In the genomic region with DNA sequence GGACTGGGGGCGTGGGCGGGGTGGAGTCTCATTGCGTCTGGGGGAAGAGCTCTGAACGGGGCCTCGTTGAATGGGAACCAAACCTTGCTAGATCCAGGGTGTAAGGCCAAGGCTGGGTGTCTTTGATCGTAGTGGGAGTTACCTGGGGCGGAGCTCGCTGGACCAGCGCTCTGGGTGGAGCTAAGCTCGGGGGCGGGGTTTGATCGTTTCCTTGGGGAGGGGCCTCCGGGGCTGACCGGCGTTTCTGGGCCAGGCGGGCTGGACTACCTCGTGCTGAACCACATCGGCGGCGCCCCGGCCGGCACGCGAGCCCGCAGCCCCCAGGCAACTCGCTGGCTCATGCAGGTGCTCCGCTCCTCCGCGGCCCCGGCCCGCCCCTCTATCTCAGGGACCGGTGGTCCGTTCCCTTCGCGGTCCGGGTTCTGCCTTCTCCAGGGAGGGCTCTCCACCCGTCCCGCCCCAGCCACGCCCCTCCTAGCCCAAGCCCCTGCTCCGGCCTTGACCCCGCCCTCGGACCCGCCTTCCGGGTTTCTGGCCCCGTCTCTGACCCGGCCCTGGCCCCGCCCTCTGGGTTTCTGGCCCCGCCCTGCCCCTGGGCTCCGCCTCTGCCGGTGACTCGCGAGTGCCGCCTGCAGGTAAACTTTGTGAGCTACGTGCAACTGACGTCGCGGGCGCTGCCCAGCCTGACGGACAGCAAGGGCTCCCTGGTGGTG, we compare ENCODE assay signal across 8 cellular contexts. TPM values are rescaled to one million over a fixed set of nuclear protein-coding genes. Genes with fewer than 3 reads are reported as not detected.
DNase-seq lines count a peak whose midpoint lies in the region; ATAC-seq and TF ChIP-seq lines count a peak whose summit lies in the region.

No MANE protein-coding gene starts in this region.

- H3K36me3 ChIP-seq in skeletal muscle satellite cell (ENCODE audit: insufficient read depth, low read length) = peaks cover 15% of the 10 kb centered on the region

- TF ChIP-seq CTCF in GM13976 (IDR thresholded peaks at IDR 0.05; ENCODE audit: borderline replicate concordance, control extremely low read depth, extremely low read depth, insufficient read depth, missing control alignments) = peak; percentile 92

- peaks cover 2% of the 10 kb centered on the region for H3K9me3 ChIP-seq in iPS-18c (ENCODE audit: control insufficient read depth, insufficient read depth, low read length)
- H3K9me3 ChIP-seq in skeletal muscle satellite cell (replicated peaks; ENCODE audit: low read length) = no peaks in the 10 kb centered on the region

- H3K9ac ChIP-seq in skeletal muscle satellite cell (ENCODE audit: low read depth, low read length) = peak overlapping the region; percentile 65

- H3K4me3 ChIP-seq in iPS-18c (ENCODE audit: insufficient read depth, low read depth, low read length) = peak overlapping the region; percentile 89
- H3K4me3 ChIP-seq in skeletal muscle satellite cell (ENCODE audit: low read length) = peak overlapping the region; percentile 83

- DNase-seq in GM13976 (ENCODE audit: low spot score) (peak; percentile 99), NCI-H187 treated with DMSO at 0.1 percent for 48 hours (lab: John Stamatoyannopoulos, UW) (peak; percentile 20), UCSD-AML1 (lab: John Stamatoyannopoulos, UW; ENCODE audit: unreplicated experiment) (peak; percentile 99), brain pericyte (ENCODE audit: low read depth, low spot score) (peak; percentile 65), NCI-H82 treated with DMSO at 0.1 percent for 48 hours (lab: John Stamatoyannopoulos, UW; ENCODE audit: unreplicated experiment) (no peak)

- H3K4me2 ChIP-seq in skeletal muscle satellite cell (ENCODE audit: low read length) = peak overlapping the region; percentile 92

- no peaks in the 10 kb centered on the region for H3K27me3 ChIP-seq in skeletal muscle satellite cell (ENCODE audit: control insufficient read depth, insufficient read depth, low read length)

- in situ Hi-C loops in GM13976 (cut with MboI; ENCODE audit: low sequenced_read_pairs, unreplicated experiment) = no loop called here

- peak; percentile 61 for ATAC-seq in HG02885 (IDR thresholded peaks at IDR 0.05; ENCODE audit: poor library complexity, unreplicated experiment)

- peaks cover 8% of the 10 kb centered on the region for H3K4me1 ChIP-seq in skeletal muscle satellite cell (ENCODE audit: control insufficient read depth, insufficient read depth, low read length)

RNA-seq across cellular contexts. Expression of a gene that starts 3.3 kb away (rescaled TPM):
- total RNA-seq in skeletal muscle satellite cell (2012; rRNA removed) = 301 and 432 TPM in 2 replicates

RNA-seq across cellular contexts. Expression of a gene that starts 6.0 kb away (rescaled TPM):
- 3.3 and 7.4 TPM in 2 replicates for total RNA-seq in skeletal muscle satellite cell (2012; rRNA removed)

RNA-seq across cellular contexts. Expression of a gene that starts 6.5 kb away (rescaled TPM):
- 43.9 and 52.6 TPM in 2 replicates for total RNA-seq in skeletal muscle satellite cell (2012; rRNA removed)

RNA-seq across cellular contexts. Expression of a gene that starts 33.1 kb away (rescaled TPM):
- 98.5 and 121 TPM in 2 replicates for total RNA-seq in skeletal muscle satellite cell (2012; rRNA removed)

RNA-seq across cellular contexts. Expression of a gene that starts 33.6 kb away (rescaled TPM):
- total RNA-seq in skeletal muscle satellite cell (2012; rRNA removed) = not detected in 2 replicates
